8 cellular contexts compared by ENCODE assay signal in genomic region chr3:85360742-85361387, GRCh38.
A peak's percentile ranks its signal among the peaks of the same experiment; 100 is the strongest.
DNase-seq lines count a peak whose midpoint lies in the region; ATAC-seq and TF ChIP-seq lines count a peak whose summit lies in the region.

No MANE protein-coding gene starts in this region.

- no peak overlapping the region for H3K4me3 Mint-ChIP-seq in MCF 10A (ENCODE audit: unreplicated experiment)

- CTCF ChIA-PET in MCF 10A (lab: Yijun Ruan, JAX) = interaction anchor here (0.6 to 1.7 kb wide), 10 partner anchors 8 to 57 kb away, joined by 3 to 4 read pairs (median 3); no protein-coding TSS in a partner anchor

- peaks cover 34% of the 10 kb centered on the region for H3K27me3 Mint-ChIP-seq in MCF 10A (ENCODE audit: insufficient read depth, unreplicated experiment)

- H3K27ac Mint-ChIP-seq in MCF 10A (ENCODE audit: low read depth, unreplicated experiment) = no peak overlapping the region

- H3K36me3 ChIP-seq in breast epithelium = no peaks in the 10 kb centered on the region

- H3K9me3 Mint-ChIP-seq in MCF 10A (ENCODE audit: unreplicated experiment) = no peaks in the 10 kb centered on the region

- no TSS peak for BruUV-seq in MCF 10A (replicated peaks; lab: Mats Ljungman, UMichigan)

- no peaks in the 10 kb centered on the region for H3K4me1 Mint-ChIP-seq in MCF 10A (ENCODE audit: insufficient read depth, unreplicated experiment)

- peak; percentile 59 for ATAC-seq in HG03442 (IDR thresholded peaks at IDR 0.05; ENCODE audit: unreplicated experiment)

- no peaks in the 10 kb centered on the region for H3K9me3 ChIP-seq in breast epithelium

- H3K27me3 ChIP-seq in breast epithelium = no peaks in the 10 kb centered on the region

- no peaks in the 10 kb centered on the region for H3K36me3 Mint-ChIP-seq in MCF 10A (ENCODE audit: insufficient read depth, unreplicated experiment)

- TF ChIP-seq CTCF in MCF 10A (IDR thresholded peaks at IDR 0.05; ENCODE audit: unreplicated experiment) (peak; percentile 49), breast epithelium (IDR thresholded peaks at IDR 0.05) (no peak)

- intact Hi-C loops in MCF 10A (cut with micrococcal nuclease) = loop anchor here (1.0 to 10.0 kb wide), 4 partner anchors 57 to 813 kb away; no protein-coding TSS in a partner anchor
- intact Hi-C loops in breast epithelium (cut with DNase I; ENCODE audit: low total_unique reads) = no loop called here

- no peak for TF ChIP-seq POLR2A in breast epithelium (IDR thresholded peaks at IDR 0.05)

- no peak overlapping the region for H3K27ac ChIP-seq in breast epithelium

- no peak overlapping the region for H3K4me3 ChIP-seq in breast epithelium

- POLR2A ChIA-PET in MCF 10A (lab: Yijun Ruan, JAX) = no interaction called here

- DNase-seq in MCF 10A (ENCODE audit: unreplicated experiment) (peak; percentile 57), breast epithelium (ENCODE audit: low spot score in 2 of 2) (no peak), NCI-H748 treated with DMSO at 0.1 percent for 48 hours (lab: John Stamatoyannopoulos, UW) (peak; percentile 49), cerebellum (ENCODE audit: low spot score) (peak; percentile 65), medulla oblongata (ENCODE audit: extremely low spot score) (peak; percentile 90)
- DNase-seq in stimulated activated CD4-positive, alpha-beta T cell treated with anti-CD3 and anti-CD28 coated beads, Interleukin-4, amount 100 ng/mL, for 24 hours = no peak
- DNase-seq in effector CD8-positive, alpha-beta T cell (lab: John Stamatoyannopoulos, UW) = no peak

- no peaks in the 10 kb centered on the region for H3K4me1 ChIP-seq in breast epithelium

Comparison
In these comparisons a context has a peak if more than half of its experiments do, and no peak if none do; other contexts are left out.
1. DNase-seq: peak in MCF 10A (single experiment), NCI-H748 treated with DMSO at 0.1 percent for 48 hours (single experiment), cerebellum (single experiment) and medulla oblongata (single experiment); none in breast epithelium (0 of 2), stimulated activated CD4-positive, alpha-beta T cell treated with anti-CD3 and anti-CD28 coated beads, Interleukin-4, amount 100 ng/mL, for 24 hours (single experiment) and effector CD8-positive, alpha-beta T cell (single experiment).